Comparison of ENCODE assay signal across 2 cellular contexts in genomic region chr9:92747459-92748232, GRCh38.
TF ChIP-seq lines count a peak whose summit lies in the region.

No MANE protein-coding gene starts in this region.

TF ChIP-seq in IMR-90, 13 proteins besides CTCF, POLR2A, EP300 and RAD21:
- TF ChIP-seq NFE2L2 (IDR thresholded peaks at IDR 0.05; ENCODE audit: low read depth, low read length), result 0 out of 2 replicates have a peak, but pooled peaks have one; percentile 19
- no peak for TF ChIP-seq ELK1 (IDR thresholded peaks at IDR 0.05; ENCODE audit: borderline replicate concordance, low read depth, low read length)
TF ChIP-seq in IMR-90: peak in this region for 1.

TF ChIP-seq in endothelial cell of umbilical vein, 7 proteins besides CTCF, POLR2A, EP300 and RAD21:
- TF ChIP-seq MYC (IDR thresholded peaks at IDR 0.05; ENCODE audit: low read depth, low read length), result no peak
- TF ChIP-seq MAX (IDR thresholded peaks at IDR 0.05; ENCODE audit: insufficient read depth, insufficient read length), result no peak
- no peak for TF ChIP-seq POLR2AphosphoS5 (IDR thresholded peaks at IDR 0.05; ENCODE audit: insufficient read depth, low read depth, low read length)
- no peak for TF ChIP-seq GATA2 (IDR thresholded peaks at IDR 0.05; ENCODE audit: insufficient read depth, insufficient read length, low read depth, low read length)
- TF ChIP-seq JUN (IDR thresholded peaks at IDR 0.05; ENCODE audit: borderline replicate concordance, insufficient read depth, insufficient read length, low read depth), result no peak
